8 cellular contexts compared by ENCODE assay signal in the genomic region with DNA sequence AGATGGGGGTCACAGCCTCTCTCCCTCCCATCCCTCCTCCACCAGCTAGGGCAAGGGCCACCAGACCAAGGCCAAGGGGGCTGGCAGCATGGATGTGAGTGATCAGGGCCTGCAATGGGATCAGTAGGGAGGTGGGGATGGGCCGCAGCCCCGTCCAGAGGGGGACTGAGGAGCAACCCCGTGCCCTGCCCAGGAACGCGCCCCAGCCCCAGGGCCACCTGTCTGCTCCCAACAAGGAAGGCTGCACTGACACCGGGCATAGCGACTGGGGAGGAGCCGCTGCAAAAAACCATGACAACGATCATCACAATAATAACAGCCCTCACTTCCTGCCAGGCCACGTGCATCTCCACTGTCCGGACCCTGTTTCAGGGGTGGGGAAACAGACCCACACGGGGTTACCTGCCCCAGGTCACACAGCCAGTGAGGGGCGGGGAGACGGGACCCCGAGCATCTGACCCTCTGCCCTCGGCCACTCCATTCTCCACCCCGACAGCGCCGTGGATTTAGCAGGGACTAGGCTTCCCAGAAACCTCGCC. TPM values are rescaled to one million over a fixed set of nuclear protein-coding genes. Genes with fewer than 3 reads are reported as not detected.
DNase-seq lines count a peak whose midpoint lies in the region; ATAC-seq and TF ChIP-seq lines count a peak whose summit lies in the region.

No MANE protein-coding gene starts in this region.

- DNase-seq in DMS153 (lab: John Stamatoyannopoulos, UW) (peak; percentile 60), KBM-7 (peak; percentile 84), activated gamma-delta T cell treated with Interleukin-2 at 50 U/mL for 16 hours (no peak)
- peak; percentile 37 for DNase-seq in central memory CD4-positive, alpha-beta T cell

- in situ Hi-C loops in KBM-7 (cut with MboI; ENCODE audit: low pct_unique_long_range_greater_than_20kb, low sequenced_read_pairs): no loop called here

- no peak overlapping the region for H2AFZ ChIP-seq in neural cell (ENCODE audit: low read depth, low read length)

- no peak overlapping the region for H3K27ac ChIP-seq in neural cell (ENCODE audit: low read length)

- no peaks in the 10 kb centered on the region for H3K9me2 ChIP-seq in neural cell (ENCODE audit: insufficient read depth, low read length)

- no peaks in the 10 kb centered on the region for H3K9me3 ChIP-seq in neural cell (ENCODE audit: low read length)

- H3K27me3 ChIP-seq in neural cell (ENCODE audit: insufficient read depth, low read depth, low read length): no peaks in the 10 kb centered on the region

- peaks cover 29% of the 10 kb centered on the region for H3K79me2 ChIP-seq in neural cell (replicated peaks; ENCODE audit: insufficient read depth, low read length)

- no peaks in the 10 kb centered on the region for H4K20me1 ChIP-seq in neural cell (ENCODE audit: insufficient read depth)

- no peak for TF ChIP-seq CTCF in neural cell (IDR thresholded peaks at IDR 0.05; ENCODE audit: poor library complexity, severe bottlenecking)

- peak overlapping the region; percentile 38 for H3K9ac ChIP-seq in neural cell (ENCODE audit: low read length)

- TF ChIP-seq RAD21 in neural cell (conservative IDR thresholded peaks at IDR 0.05): no peak

- no peaks in the 10 kb centered on the region for H3K36me3 ChIP-seq in neural cell (ENCODE audit: insufficient read depth, low read length)

- H3K4me3 ChIP-seq in neural cell (ENCODE audit: low read length): peak overlapping the region; percentile 43

- no peak overlapping the region for H3K4me2 ChIP-seq in neural cell (ENCODE audit: low read length)

- no peaks in the 10 kb centered on the region for H3F3A ChIP-seq in neural cell (ENCODE audit: insufficient read depth, low read length, poor library complexity, severe bottlenecking)

- TF ChIP-seq EP300 in neural cell (conservative IDR thresholded peaks at IDR 0.05; ENCODE audit: poor library complexity, severe bottlenecking): no peak

- no peak for ATAC-seq in GM19023 (IDR thresholded peaks at IDR 0.05; ENCODE audit: unreplicated experiment)
- ATAC-seq in GM19395 (IDR thresholded peaks at IDR 0.05; ENCODE audit: unreplicated experiment): no peak
- ATAC-seq in GM19467 (IDR thresholded peaks at IDR 0.05; ENCODE audit: unreplicated experiment): no peak

TF ChIP-seq in neural cell, 6 proteins besides CTCF, POLR2A, EP300 and RAD21:
- TF ChIP-seq TAF1 (IDR thresholded peaks at IDR 0.05; ENCODE audit: low read depth) (no peak), MXI1 (conservative IDR thresholded peaks at IDR 0.05; ENCODE audit: poor library complexity, severe bottlenecking) (no peak), EZH2 (IDR thresholded peaks at IDR 0.05; ENCODE audit: borderline replicate concordance, insufficient read depth, low read length, poor library complexity, severe bottlenecking) (no peak), SMC3 (conservative IDR thresholded peaks at IDR 0.05; ENCODE audit: poor library complexity) (no peak)
- TF ChIP-seq, protein P1, sequence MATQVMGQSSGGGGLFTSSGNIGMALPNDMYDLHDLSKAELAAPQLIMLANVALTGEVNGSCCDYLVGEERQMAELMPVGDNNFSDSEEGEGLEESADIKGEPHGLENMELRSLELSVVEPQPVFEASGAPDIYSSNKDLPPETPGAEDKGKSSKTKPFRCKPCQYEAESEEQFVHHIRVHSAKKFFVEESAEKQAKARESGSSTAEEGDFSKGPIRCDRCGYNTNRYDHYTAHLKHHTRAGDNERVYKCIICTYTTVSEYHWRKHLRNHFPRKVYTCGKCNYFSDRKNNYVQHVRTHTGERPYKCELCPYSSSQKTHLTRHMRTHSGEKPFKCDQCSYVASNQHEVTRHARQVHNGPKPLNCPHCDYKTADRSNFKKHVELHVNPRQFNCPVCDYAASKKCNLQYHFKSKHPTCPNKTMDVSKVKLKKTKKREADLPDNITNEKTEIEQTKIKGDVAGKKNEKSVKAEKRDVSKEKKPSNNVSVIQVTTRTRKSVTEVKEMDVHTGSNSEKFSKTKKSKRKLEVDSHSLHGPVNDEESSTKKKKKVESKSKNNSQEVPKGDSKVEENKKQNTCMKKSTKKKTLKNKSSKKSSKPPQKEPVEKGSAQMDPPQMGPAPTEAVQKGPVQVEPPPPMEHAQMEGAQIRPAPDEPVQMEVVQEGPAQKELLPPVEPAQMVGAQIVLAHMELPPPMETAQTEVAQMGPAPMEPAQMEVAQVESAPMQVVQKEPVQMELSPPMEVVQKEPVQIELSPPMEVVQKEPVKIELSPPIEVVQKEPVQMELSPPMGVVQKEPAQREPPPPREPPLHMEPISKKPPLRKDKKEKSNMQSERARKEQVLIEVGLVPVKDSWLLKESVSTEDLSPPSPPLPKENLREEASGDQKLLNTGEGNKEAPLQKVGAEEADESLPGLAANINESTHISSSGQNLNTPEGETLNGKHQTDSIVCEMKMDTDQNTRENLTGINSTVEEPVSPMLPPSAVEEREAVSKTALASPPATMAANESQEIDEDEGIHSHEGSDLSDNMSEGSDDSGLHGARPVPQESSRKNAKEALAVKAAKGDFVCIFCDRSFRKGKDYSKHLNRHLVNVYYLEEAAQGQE (IDR thresholded peaks at IDR 0.05; ENCODE audit: borderline replicate concordance): peak; percentile 12

RNA-seq across cellular contexts. Expression of gene NCOR2, which starts 24.3 kb away (rescaled TPM):
- polyA plus RNA-seq in neural cell: 2.8 and 4.8 TPM in 2 replicates
- polyA minus RNA-seq in neural cell: 17.3 and 20.7 TPM in 2 replicates
